8 cellular contexts compared by ENCODE assay signal in the genomic region with DNA sequence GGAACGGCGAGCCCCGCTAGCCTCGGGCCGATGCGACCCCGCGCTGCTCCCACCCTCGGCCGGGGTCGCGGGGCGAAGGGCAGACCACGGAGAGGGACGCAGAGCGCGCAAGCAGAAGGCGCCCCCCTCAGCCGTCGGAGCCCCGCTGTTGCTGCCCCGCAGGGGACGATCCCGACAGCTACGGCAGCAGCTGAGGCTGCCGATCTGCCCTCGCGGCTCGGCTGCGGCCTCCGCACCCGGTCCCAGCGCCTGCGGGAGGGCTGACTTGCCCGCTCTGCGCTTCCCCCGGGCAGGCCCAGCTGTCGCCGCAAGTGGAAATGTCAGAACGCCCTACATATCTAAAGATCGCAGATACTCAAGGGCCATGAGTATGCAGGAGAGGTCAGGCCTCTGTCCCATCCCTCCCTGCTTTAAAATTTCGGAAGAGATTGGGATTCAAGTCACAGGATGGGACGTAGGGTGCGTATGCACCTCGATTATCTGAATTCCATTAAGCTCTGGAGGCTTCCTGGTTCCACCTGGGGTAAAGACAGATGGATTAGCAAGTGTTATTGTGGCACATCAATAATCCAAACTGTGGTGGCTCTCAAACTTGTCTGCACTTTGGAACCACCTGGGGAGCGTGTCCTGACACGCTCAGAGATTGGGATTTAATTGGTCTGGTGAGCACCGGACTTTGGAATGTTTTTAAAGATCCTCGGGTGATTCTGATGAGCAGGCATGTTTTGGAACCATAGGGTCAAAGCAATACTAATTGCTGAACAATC. TPM values are rescaled to one million over a fixed set of nuclear protein-coding genes. Genes with fewer than 3 reads are reported as not detected.
DNase-seq lines count a peak whose midpoint lies in the region; ATAC-seq and TF ChIP-seq lines count a peak whose summit lies in the region.

A gene (minus strand): TSS at position 206 of the 767 bp plus-strand sequence. CDS start 216 bp downstream, outside the sequence.

- CTCF ChIA-PET in activated CD8-positive, alpha-beta T cell treated with anti-CD3 and anti-CD28 coated beads, Interleukin-2, amount 10 ng/mL, durations not matched to agents 7 days and 5 days (lab: Charles Lee): interaction anchor here (1.0 to 5.1 kb wide), 4 partner anchors 8 to 144 kb away, joined by 3 to 29 read pairs (median 15); no protein-coding TSS in a partner anchor

- H3K27me3 Mint-ChIP-seq in activated CD8-positive, alpha-beta T cell treated with anti-CD3 and anti-CD28 coated beads, Interleukin-2, amount 10 ng/mL, durations not matched to agents 7 days and 5 days (ENCODE audit: low read depth): no peaks in the 10 kb centered on the region
- H3K27me3 Mint-ChIP-seq in endothelial cell (ENCODE audit: unreplicated experiment): no peaks in the 10 kb centered on the region

- POLR2A ChIA-PET in activated CD8-positive, alpha-beta T cell treated with anti-CD3 and anti-CD28 coated beads, Interleukin-2, amount 10 ng/mL, durations not matched to agents 7 days and 5 days (lab: Charles Lee): interaction anchor here (0.9 to 2.1 kb wide), 6 partner anchors 10 to 224 kb away, joined by 4 to 19 read pairs (median 4); a partner anchor contains a TSS

- peaks cover 4% of the 10 kb centered on the region for H3K9me3 Mint-ChIP-seq in activated CD8-positive, alpha-beta T cell treated with anti-CD3 and anti-CD28 coated beads, Interleukin-2, amount 10 ng/mL, durations not matched to agents 7 days and 5 days (ENCODE audit: insufficient read depth)
- H3K9me3 Mint-ChIP-seq in endothelial cell (ENCODE audit: unreplicated experiment): no peaks in the 10 kb centered on the region

- no peak for TF ChIP-seq CTCF in endothelial cell (IDR thresholded peaks at IDR 0.05; ENCODE audit: unreplicated experiment)

- H3K27ac Mint-ChIP-seq in activated CD8-positive, alpha-beta T cell treated with anti-CD3 and anti-CD28 coated beads, Interleukin-2, amount 10 ng/mL, durations not matched to agents 7 days and 5 days: peak within 1 kb of the TSS; percentile 98
- H3K27ac Mint-ChIP-seq in endothelial cell (ENCODE audit: unreplicated experiment): peak within 1 kb of the TSS; percentile 85

- H3K4me3 Mint-ChIP-seq in activated CD8-positive, alpha-beta T cell treated with anti-CD3 and anti-CD28 coated beads, Interleukin-2, amount 10 ng/mL, durations not matched to agents 7 days and 5 days: peak within 1 kb of the TSS; percentile 91
- H3K4me3 Mint-ChIP-seq in endothelial cell (ENCODE audit: unreplicated experiment): peak within 1 kb of the TSS; percentile 90

- peak; percentile 27 for DNase-seq in NCI-H1105 (lab: John Stamatoyannopoulos, UW)
- peak; percentile 47 for DNase-seq in activated CD8-positive, alpha-beta T cell treated with anti-CD3 and anti-CD28 coated beads, Interleukin-2, amount 10 ng/mL, durations not matched to agents 7 days and 5 days
- DNase-seq in endothelial cell (ENCODE audit: low spot score): peak; percentile 56
- DNase-seq in midbrain (lab: John Stamatoyannopoulos, UW): peak; percentile 61
- peak; percentile 44 for DNase-seq in stimulated activated naive CD8-positive, alpha-beta T cell treated with anti-CD3 and anti-CD28 coated beads, Interleukin-15, Interleukin-2, amounts not matched to agents 100 U/mL and 50 U/mL, for 24 hours
- no peak for DNase-seq in NCI-H187 (lab: John Stamatoyannopoulos, UW)

- H3K4me1 Mint-ChIP-seq in activated CD8-positive, alpha-beta T cell treated with anti-CD3 and anti-CD28 coated beads, Interleukin-2, amount 10 ng/mL, durations not matched to agents 7 days and 5 days (ENCODE audit: low read depth): peaks cover 24% of the 10 kb centered on the region
- H3K4me1 Mint-ChIP-seq in endothelial cell (ENCODE audit: unreplicated experiment): peaks cover 6% of the 10 kb centered on the region

- peak; percentile 35 for ATAC-seq in GM18505 (IDR thresholded peaks at IDR 0.05; ENCODE audit: unreplicated experiment)
- peak; percentile 35 for ATAC-seq in HG02623 (IDR thresholded peaks at IDR 0.05; ENCODE audit: unreplicated experiment)
- ATAC-seq in activated CD8-positive, alpha-beta T cell treated with anti-CD3 and anti-CD28 coated beads, Interleukin-2, amount 10 ng/mL, durations not matched to agents 7 days and 5 days: peak; percentile 42
- peak; percentile 5 for ATAC-seq in stimulated activated naive CD8-positive, alpha-beta T cell treated with anti-CD3 and anti-CD28 coated beads, Interleukin-15, Interleukin-2, amounts not matched to agents 100 U/mL and 50 U/mL, for 24 hours

- TF ChIP-seq POLR2A in GM18505 (IDR thresholded peaks at IDR 0.05; ENCODE audit: borderline replicate concordance, extremely low read depth, insufficient read depth, insufficient read length): no peak

- H3K36me3 Mint-ChIP-seq in activated CD8-positive, alpha-beta T cell treated with anti-CD3 and anti-CD28 coated beads, Interleukin-2, amount 10 ng/mL, durations not matched to agents 7 days and 5 days (ENCODE audit: low read depth): peaks cover 10% of the 10 kb centered on the region
- H3K36me3 Mint-ChIP-seq in endothelial cell (ENCODE audit: low read depth, unreplicated experiment): no peaks in the 10 kb centered on the region

RNA-seq across cellular contexts. Expression of the gene that starts here (rescaled TPM):
- under 1 TPM; 0.74 to 0.81 TPM for total RNA-seq in activated CD8-positive, alpha-beta T cell treated with anti-CD3 and anti-CD28 coated beads, Interleukin-2, amount 10 ng/mL, durations not matched to agents 7 days and 5 days
- 3.2 TPM for total RNA-seq in endothelial cell (ENCODE audit: unreplicated experiment)

Comparison
In these comparisons a context has a peak if more than half of its experiments do, and no peak if none do; other contexts are left out.
1. Peak in DNase-seq and ATAC-seq in activated CD8-positive, alpha-beta T cell treated with anti-CD3 and anti-CD28 coated beads, Interleukin-2, amount 10 ng/mL, durations not matched to agents 7 days and 5 days; RNA of the gene not detected or under 1 TPM.
2. DNase-seq: peak in NCI-H1105 (single experiment), endothelial cell (single experiment), midbrain (single experiment) and stimulated activated naive CD8-positive, alpha-beta T cell treated with anti-CD3 and anti-CD28 coated beads, Interleukin-15, Interleukin-2, amounts not matched to agents 100 U/mL and 50 U/mL, for 24 hours (single experiment); none in NCI-H187 (0 of 2).
3. Peak in every context shown above with its lines, with median percentiles within 50 percentile points of each other: ATAC-seq.